1 cellular context compared by ENCODE assay signal in the genomic region with DNA sequence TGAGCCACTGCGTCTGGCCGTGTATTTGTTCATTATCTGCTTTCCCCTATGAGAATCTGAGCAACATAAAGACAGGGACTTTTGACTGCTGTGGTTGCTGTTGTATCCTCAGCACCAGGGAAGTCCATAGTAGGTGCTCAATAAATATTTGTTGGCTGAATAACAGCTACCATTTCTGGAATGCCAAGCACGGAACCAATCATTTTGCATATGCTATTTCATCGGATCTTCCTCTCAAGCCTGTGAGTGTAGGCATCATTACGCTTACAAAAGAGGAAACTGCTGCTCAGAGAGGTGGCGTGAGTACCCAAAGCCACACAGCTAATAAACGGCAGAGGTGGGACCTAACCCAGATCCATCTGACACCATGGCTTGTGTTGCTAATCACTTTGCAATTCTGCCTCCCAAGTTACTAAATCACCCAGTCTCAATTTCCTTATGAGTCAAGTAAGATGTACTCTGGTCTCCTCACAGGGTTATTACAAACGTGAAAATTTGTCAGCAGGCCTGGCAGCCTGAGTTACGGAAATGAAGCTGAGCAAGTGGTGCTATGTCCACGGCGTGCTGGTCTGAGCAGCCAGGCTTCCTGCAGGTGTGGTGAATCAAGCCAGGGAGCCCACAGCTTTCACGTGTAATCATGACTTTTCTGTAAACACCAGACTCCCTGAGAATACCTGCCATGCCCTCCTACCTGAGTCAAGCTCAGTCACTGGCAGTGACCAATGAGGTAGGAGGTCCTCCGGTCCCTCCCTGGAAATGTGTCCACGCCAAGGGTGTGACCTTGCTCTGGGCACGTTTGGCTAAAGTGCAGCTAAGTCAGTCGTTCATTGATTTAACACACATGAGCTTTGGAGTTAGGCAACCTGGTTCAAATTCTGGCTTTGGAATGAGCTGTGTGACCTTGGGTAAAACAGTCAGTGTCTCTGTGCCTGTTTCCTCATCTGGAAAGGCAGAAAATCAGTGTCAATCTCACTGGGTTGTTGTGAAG.
TF ChIP-seq lines count a peak whose summit lies in the region.

No MANE protein-coding gene starts in this region.

TF ChIP-seq in K562, 482 proteins besides CTCF, POLR2A, EP300 and RAD21:
- 0 out of 2 replicates have a peak, but pooled peaks have one; percentile 20 for TF ChIP-seq HDAC2 (IDR thresholded peaks at IDR 0.05)
- no peak for TF ChIP-seq DDX20 (tag; IDR thresholded peaks at IDR 0.05; ENCODE audit: low read depth)
- peak; percentile 79 for TF ChIP-seq ZFP36 (IDR thresholded peaks at IDR 0.05; ENCODE audit: low read depth, low read length, partially characterized antibody)
- peak; percentile 47 to 64; a peak in 3 of 4 replicates for TF ChIP-seq KDM1A (IDR thresholded peaks at IDR 0.05)
- TF ChIP-seq RBM25 (IDR thresholded peaks at IDR 0.05; ENCODE audit: low read depth, low read length, severe bottlenecking): peak; percentile 58
- peak; percentile 52; the same call in 1 of the 2 replicates for TF ChIP-seq SMARCA5 (IDR thresholded peaks at IDR 0.05)
- TF ChIP-seq BCOR (IDR thresholded peaks at IDR 0.05): peak; percentile 58
- TF ChIP-seq MEF2D (tag; conservative IDR thresholded peaks at IDR 0.05; ENCODE audit: low read depth): no peak
